8 cellular contexts compared by ENCODE assay signal in genomic region chr12:57229041-57229633, GRCh38. TPM values are rescaled to one million over a fixed set of nuclear protein-coding genes. Genes with fewer than 3 reads are reported as not detected.
DNase-seq lines count a peak whose midpoint lies in the region; ATAC-seq and TF ChIP-seq lines count a peak whose summit lies in the region.

No MANE protein-coding gene starts in this region.

- no peak overlapping the region for H2BK5ac ChIP-seq in neuronal stem cell (ENCODE audit: low read length)

- BruUV-seq in A673 (replicated peaks; lab: Mats Ljungman, UMichigan): TSS peak; percentile 85

- H3K4me1 ChIP-seq in A673 (ENCODE audit: insufficient read depth, low read length, poor library complexity, severe bottlenecking): peaks cover 33% of the 10 kb centered on the region
- peaks cover 21% of the 10 kb centered on the region for H3K4me1 ChIP-seq in NT2/D1 (ENCODE audit: insufficient read depth, insufficient read length)
- peaks cover 20 to 27% of the 10 kb centered on the region in 2 donors for H3K4me1 ChIP-seq in neuronal stem cell (ENCODE audit: control insufficient read depth in 2 of 2, insufficient read depth in 1 of 2, low read depth in 1 of 2, low read length in 2 of 2)

- no peak overlapping the region for H4K91ac ChIP-seq in neuronal stem cell (ENCODE audit: low read depth, low read length, poor library complexity)

- H3K27me3 ChIP-seq in A673 (replicated peaks; ENCODE audit: insufficient read depth, low read depth, low read length, poor library complexity) (no peaks in the 10 kb centered on the region), NT2/D1 (ENCODE audit: insufficient read depth, insufficient read length) (peaks cover 37% of the 10 kb centered on the region), neuronal stem cell (ENCODE audit: control insufficient read depth in 3 of 3, insufficient read depth in 3 of 3, low read depth in 1 of 3, low read length in 3 of 3) (peaks cover 19 to 41% (median 34%) of the 10 kb centered on the region in 3 experiments)

- H3K36me3 ChIP-seq in A673 (ENCODE audit: insufficient read depth, low read length, poor library complexity, severe bottlenecking) (peaks cover 36% of the 10 kb centered on the region), NT2/D1 (ENCODE audit: insufficient read depth, insufficient read length, low read length) (peaks cover 37% of the 10 kb centered on the region), neuronal stem cell (replicated peaks in 1 of 2; ENCODE audit: control insufficient read depth in 2 of 2, insufficient read depth in 2 of 2, low read length in 2 of 2) (peaks cover 31 to 37% of the 10 kb centered on the region in 2 donors)

- H2AK5ac ChIP-seq in neuronal stem cell (ENCODE audit: low read depth, low read length): no peak overlapping the region

- H3K23ac ChIP-seq in neuronal stem cell (ENCODE audit: low read depth, low read length, poor library complexity): no peak overlapping the region

- H3K79me1 ChIP-seq in neuronal stem cell (ENCODE audit: low read depth, low read length): peaks cover 9% of the 10 kb centered on the region

- H3K4me3 ChIP-seq in A673 (ENCODE audit: low read depth, low read length, poor library complexity, severe bottlenecking) (peak overlapping the region; percentile 91), NT2/D1 (ENCODE audit: insufficient read length, low read depth) (peak overlapping the region; percentile 79), neuronal stem cell (ENCODE audit: low read length in 2 of 2) (peak overlapping the region in 1 of 2 donors; percentile 75)

- intact Hi-C loops in A673 (cut with micrococcal nuclease; ENCODE audit: unreplicated experiment): no loop called here

- CTCF ChIA-PET in A673 (lab: Charles Lee): interaction anchor here (1.2 to 2.0 kb wide), 4 partner anchors 10 to 230 kb away, joined by 4 to 27 read pairs (median 8); partner anchors contain the start of gene GLI1

- no peak overlapping the region for H4K8ac ChIP-seq in neuronal stem cell (ENCODE audit: low read depth, low read length)

- H2BK120ac ChIP-seq in neuronal stem cell (ENCODE audit: low read depth, low read length): no peak overlapping the region

- POLR2A ChIA-PET in A673 (lab: Charles Lee; ENCODE audit: low non-redundant PET): interaction anchor here (0.7 to 1.2 kb wide), 4 partner anchors 9 to 167 kb away, joined by 3 to 7 read pairs (median 4); no protein-coding TSS in a partner anchor

- H3K9me3 ChIP-seq in A673 (ENCODE audit: low read depth, low read length, poor library complexity, severe bottlenecking) (no peaks in the 10 kb centered on the region), NT2/D1 (ENCODE audit: insufficient read depth, low read length) (no peaks in the 10 kb centered on the region), neuronal stem cell (replicated peaks in 1 of 2; ENCODE audit: control insufficient read depth in 2 of 2, insufficient read depth in 1 of 2, low read depth in 1 of 2, low read length in 2 of 2) (peaks cover 0 to 2% of the 10 kb centered on the region in 2 donors)

- DNase-seq in A673 (ENCODE audit: low spot score) (no peak), NT2/D1 (ENCODE audit: low read depth, low spot score) (no peak), neuronal stem cell (ENCODE audit: low spot score) (no peak), kidney tubule cell (ENCODE audit: low spot score) (no peak), NCI-H187 (lab: John Stamatoyannopoulos, UW) (no peak), GM19240 (ENCODE audit: insufficient read length, low spot score) (no peak)

- H3K9ac ChIP-seq in NT2/D1 (ENCODE audit: insufficient read length, low read depth) (peak overlapping the region; percentile 57), neuronal stem cell (ENCODE audit: low read depth, low read length, poor library complexity) (no peak overlapping the region)

- no peak overlapping the region for H2BK12ac ChIP-seq in neuronal stem cell (ENCODE audit: low read length)

- no peak for TF ChIP-seq CTCF in A673 (conservative IDR thresholded peaks at IDR 0.05; ENCODE audit: low read depth, low read length)

- no peak overlapping the region for H3K4me2 ChIP-seq in neuronal stem cell (ENCODE audit: insufficient read depth, low read length, poor library complexity, severe bottlenecking)

- no CpG with 5 or more reads among the region's 9 CpGs for WGBS in neuronal stem cell (ENCODE audit: extremely low coverage in 2 of 2, insufficient read length in 2 of 2, insufficient replicate concordance in 1 of 2), 2 donors

- H3K27ac ChIP-seq in A673 (ENCODE audit: low read depth, low read length, poor library complexity, severe bottlenecking) (peak overlapping the region; percentile 94), cingulate gyrus (ENCODE audit: low read depth, low read length) (peak overlapping the region; percentile 72), neuronal stem cell (replicated peaks; ENCODE audit: low read length) (no peak overlapping the region)

- no peak overlapping the region for H2BK15ac ChIP-seq in neuronal stem cell (ENCODE audit: low read length)

- no peak overlapping the region for H3K18ac ChIP-seq in neuronal stem cell (ENCODE audit: low read length)

- peak overlapping the region; percentile 84 for H2AFZ ChIP-seq in neuronal stem cell (ENCODE audit: low read length)

- no peak overlapping the region for H3K14ac ChIP-seq in neuronal stem cell (ENCODE audit: low read length)

- no peak overlapping the region for H3K4ac ChIP-seq in neuronal stem cell (ENCODE audit: low read length)

- ATAC-seq in GM19035 (IDR thresholded peaks at IDR 0.05; ENCODE audit: unreplicated experiment): peak; percentile 5

RNA-seq across cellular contexts. Expression of gene SHMT2, which starts 0.4 kb away (rescaled TPM):
- total RNA-seq in A673 (2021): 274 and 310 TPM in 2 replicates
- polyA plus RNA-seq in neuronal stem cell (2013, experiment 1 of 2): 117 TPM
- 112 TPM for polyA plus RNA-seq in neuronal stem cell (2013, experiment 2 of 2)

RNA-seq across cellular contexts. Expression of gene NXPH4, which starts 12.5 kb away (rescaled TPM):
- 4.8 and 6.0 TPM in 2 replicates for total RNA-seq in A673 (2021)
- 0.26 TPM for polyA plus RNA-seq in neuronal stem cell (2013, experiment 1 of 2)
- polyA plus RNA-seq in neuronal stem cell (2013, experiment 2 of 2): 0.29 TPM

RNA-seq across cellular contexts. Expression of gene STAC3, which starts 21.9 kb away (rescaled TPM):
- total RNA-seq in A673 (2021): 7.0 and 8.4 TPM in 2 replicates
- polyA plus RNA-seq in neuronal stem cell (2013, experiment 1 of 2): 0.79 TPM
- polyA plus RNA-seq in neuronal stem cell (2013, experiment 2 of 2): 0.93 TPM
